In the genomic region with DNA sequence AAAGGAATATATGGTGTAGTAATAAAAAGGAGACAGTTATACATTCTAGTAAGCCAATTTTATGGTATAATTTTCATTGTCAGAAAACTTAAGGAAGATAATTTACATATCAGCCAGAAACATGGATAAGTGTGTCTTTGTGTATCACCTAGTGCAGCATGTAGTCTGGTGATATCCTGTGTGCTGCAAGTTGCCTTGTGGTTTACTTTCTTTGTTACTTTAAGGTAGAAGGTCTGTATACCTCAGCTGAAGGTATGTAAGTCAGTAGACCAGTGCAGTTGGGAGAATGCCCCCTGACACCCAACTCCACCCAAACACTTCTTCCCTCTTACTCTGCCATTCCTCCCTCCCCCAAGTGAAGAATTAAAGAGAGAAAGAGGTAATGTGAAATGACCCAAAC, we compare ENCODE assay signal across 19 cellular contexts.
"Had no signal": no experiment of that assay in that cellular context is flagged by ENCODE, and none has a peak within 500 bp of the region (broad histone marks: within the 10 kb centered on the region; RNA-seq: fewer than 3 reads in every experiment).

No MANE protein-coding gene starts in this region.

- H3K4me3 Mint-ChIP-seq: activated CD4-positive, alpha-beta T cell treated with anti-CD3 and anti-CD28 coated beads, Interleukin-2, amount 10 ng/mL, durations not matched to agents 24 days and 14 days; activated naive CD8-positive, alpha-beta T cell treated with anti-CD3 and anti-CD28 coated beads, Interleukin-2, amount 50 U/mL, for 24 hours; central memory CD8-positive, alpha-beta T cell; stimulated activated naive B cell treated with anti-CD40 and anti-IgM and Interleukin-4, amounts not matched to agents 10 μg/mL and 1 μg/mL and 100 μg/mL, for 72 hours had no signal

- H3K9me3 Mint-ChIP-seq: activated CD4-positive, alpha-beta T cell treated with anti-CD3 and anti-CD28 coated beads, Interleukin-2, amount 10 ng/mL, durations not matched to agents 24 days and 14 days; activated naive CD8-positive, alpha-beta T cell treated with anti-CD3 and anti-CD28 coated beads, Interleukin-2, amount 50 U/mL, for 24 hours; central memory CD8-positive, alpha-beta T cell; stimulated activated naive B cell treated with anti-CD40 and anti-IgM and Interleukin-4, amounts not matched to agents 10 μg/mL and 1 μg/mL and 100 μg/mL, for 72 hours had no signal

- H3K27ac ChIP-seq: brain microvascular endothelial cell, colonic mucosa, lower lobe of right lung, thoracic aorta, upper lobe of right lung had no signal

- H3K4me1 ChIP-seq: colonic mucosa had no signal

- H3K9me3 ChIP-seq: colonic mucosa, lower lobe of right lung, thoracic aorta, upper lobe of right lung had no signal

- H3K4me3 ChIP-seq: colonic mucosa, lower lobe of right lung, thoracic aorta, upper lobe of right lung had no signal

- DNase-seq: activated CD4-positive, alpha-beta T cell treated with anti-CD3 and anti-CD28 coated beads, Interleukin-2, amount 10 ng/mL, durations not matched to agents 24 days and 14 days; activated CD4-positive, CD25-positive, alpha-beta regulatory T cell; activated CD8-positive, alpha-beta memory T cell treated with anti-CD3 and anti-CD28 coated beads for 24 hours; activated CD8-positive, alpha-beta memory T cell treated with anti-CD3 and anti-CD28 coated beads, Interleukin-2, amount 50 U/mL, for 48 hours; activated naive CD8-positive, alpha-beta T cell treated with anti-CD3 and anti-CD28 coated beads, Interleukin-2, amount 50 U/mL, for 24 hours; anterior cingulate cortex; brain microvascular endothelial cell; colonic mucosa; hypothalamus; islet precursor cell; lower lobe of right lung; occipital lobe; posterior cingulate gyrus; stimulated activated naive B cell treated with anti-CD40 and anti-IgM and Interleukin-4, amounts not matched to agents 10 μg/mL and 1 μg/mL and 100 μg/mL, for 72 hours; T-helper 9 cell; upper lobe of right lung had no signal

- H3K27me3 ChIP-seq: brain microvascular endothelial cell, colonic mucosa, upper lobe of right lung had no signal

- H3K36me3 ChIP-seq: colonic mucosa, thoracic aorta had no signal

- H3K27me3 Mint-ChIP-seq: activated CD4-positive, alpha-beta T cell treated with anti-CD3 and anti-CD28 coated beads, Interleukin-2, amount 10 ng/mL, durations not matched to agents 24 days and 14 days; activated naive CD8-positive, alpha-beta T cell treated with anti-CD3 and anti-CD28 coated beads, Interleukin-2, amount 50 U/mL, for 24 hours; central memory CD8-positive, alpha-beta T cell; stimulated activated naive B cell treated with anti-CD40 and anti-IgM and Interleukin-4, amounts not matched to agents 10 μg/mL and 1 μg/mL and 100 μg/mL, for 72 hours had no signal

- FAIRE-seq: frontal cortex had no signal

- H3K27ac Mint-ChIP-seq: activated CD4-positive, alpha-beta T cell treated with anti-CD3 and anti-CD28 coated beads, Interleukin-2, amount 10 ng/mL, durations not matched to agents 24 days and 14 days; activated naive CD8-positive, alpha-beta T cell treated with anti-CD3 and anti-CD28 coated beads, Interleukin-2, amount 50 U/mL, for 24 hours; stimulated activated naive B cell treated with anti-CD40 and anti-IgM and Interleukin-4, amounts not matched to agents 10 μg/mL and 1 μg/mL and 100 μg/mL, for 72 hours had no signal

- ATAC-seq: activated naive CD8-positive, alpha-beta T cell treated with anti-CD3 and anti-CD28 coated beads, Interleukin-2, amount 50 U/mL, for 24 hours; lower lobe of right lung; stimulated activated naive B cell treated with anti-CD40 and anti-IgM and Interleukin-4, amounts not matched to agents 10 μg/mL and 1 μg/mL and 100 μg/mL, for 72 hours; upper lobe of right lung had no signal
